In the genomic region with DNA sequence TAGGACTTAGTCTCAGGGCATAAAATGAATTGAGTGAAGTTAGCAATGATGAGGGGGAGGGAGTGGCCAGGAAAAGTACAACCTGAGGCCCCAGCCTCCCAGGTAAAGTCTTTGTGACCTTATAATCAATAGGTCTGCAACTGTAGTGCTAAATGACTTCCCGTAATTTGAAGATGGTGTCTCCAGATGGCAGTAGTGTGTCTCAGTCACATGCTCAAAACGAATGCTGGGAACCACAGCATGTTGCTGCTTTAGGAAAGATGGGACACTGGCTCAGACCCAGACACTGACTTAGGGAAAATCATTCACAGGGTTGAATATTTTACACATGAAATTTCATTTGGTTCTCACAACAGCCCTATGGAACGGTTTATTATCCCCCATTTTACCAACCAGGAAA, we compare ENCODE assay signal across 1 cellular context.
A peak's percentile ranks its signal among the peaks of the same experiment; 100 is the strongest.
TF ChIP-seq lines count a peak whose summit lies in the region.

No MANE protein-coding gene starts in this region.

TF ChIP-seq in GM12878, 131 proteins besides CTCF, POLR2A, EP300 and RAD21:
- no peak for TF ChIP-seq IKZF2 (IDR thresholded peaks at IDR 0.05)
- TF ChIP-seq, protein P1, sequence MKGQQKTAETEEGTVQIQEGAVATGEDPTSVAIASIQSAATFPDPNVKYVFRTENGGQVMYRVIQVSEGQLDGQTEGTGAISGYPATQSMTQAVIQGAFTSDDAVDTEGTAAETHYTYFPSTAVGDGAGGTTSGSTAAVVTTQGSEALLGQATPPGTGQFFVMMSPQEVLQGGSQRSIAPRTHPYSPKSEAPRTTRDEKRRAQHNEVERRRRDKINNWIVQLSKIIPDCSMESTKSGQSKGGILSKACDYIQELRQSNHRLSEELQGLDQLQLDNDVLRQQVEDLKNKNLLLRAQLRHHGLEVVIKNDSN (IDR thresholded peaks at IDR 0.05; ENCODE audit: borderline replicate concordance, extremely low read length, insufficient read depth, low read depth, low read length) = peak; percentile 13
